ENCODE assay signal across 9 cellular contexts in genomic region chr1:220787069-220787614, GRCh38. TPM values are rescaled to one million over a fixed set of nuclear protein-coding genes. Genes with fewer than 3 reads are reported as not detected.
DNase-seq lines count a peak whose midpoint lies in the region; ATAC-seq, FAIRE-seq and TF ChIP-seq lines count a peak whose summit lies in the region.
"Had no signal": no experiment of that assay in that cellular context is flagged by ENCODE, and none has a peak within 500 bp of the region (broad histone marks: within the 10 kb centered on the region; RNA-seq: fewer than 3 reads in every experiment).

No MANE protein-coding gene starts in this region.

- TF ChIP-seq EP300 in H1 (IDR thresholded peaks at IDR 0.05; ENCODE audit: borderline replicate concordance in 1 of 2, low read depth in 2 of 2, low read length in 2 of 2): no peak

- peaks cover 0 to 3% of the 10 kb centered on the region in 2 experiments for H4K20me1 ChIP-seq in H1 (replicated peaks in 1 of 2; ENCODE audit: control insufficient read depth in 1 of 2, insufficient read depth in 2 of 2, low read length in 2 of 2)

- H2BK120ac ChIP-seq in H1 (replicated peaks; ENCODE audit: low read depth, low read length): no peak overlapping the region

- CTCF ChIA-PET in H1 (lab: Charles Lee; ENCODE audit: partially characterized antibody): interaction anchor here (0.7 to 8.2 kb wide), 17 partner anchors 12 to 568 kb away, joined by 3 to 96 read pairs (median 5); partner anchors contain the start of gene MTARC2

- H4K8ac ChIP-seq in H1 (ENCODE audit: extremely low read depth, insufficient read depth, low read length): peak overlapping the region; percentile 97; the same call in 1 of the 2 replicates

- H2BK12ac ChIP-seq in H1 (ENCODE audit: low read depth, low read length): no peak overlapping the region

- POLR2A ChIA-PET in H1 (lab: Charles Lee; ENCODE audit: partially characterized antibody): interaction anchor here (0.9 to 5.9 kb wide), 18 partner anchors 10 to 506 kb away, joined by 3 to 70 read pairs (median 5); partner anchors contain the start of gene MTARC2

- H3K9ac ChIP-seq in H1 (replicated peaks in 1 of 4; ENCODE audit: extremely low read depth in 1 of 4, low read depth in 3 of 4, low read length in 3 of 4): peak overlapping the region; percentile 79 to 96 (median 84)
- H3K9ac ChIP-seq in mucosa of stomach (ENCODE audit: low read length): peak overlapping the region; percentile 68

- H3K27me3 ChIP-seq in H1 (replicated peaks in 1 of 4; ENCODE audit: control insufficient read depth in 3 of 4, extremely low read depth in 1 of 4, insufficient read depth in 3 of 4, low read length in 3 of 4): no peaks in the 10 kb centered on the region
- H3K27me3 ChIP-seq in mucosa of stomach (ENCODE audit: control insufficient read depth, insufficient read depth, low read length): no peaks in the 10 kb centered on the region

- H3K9me3 ChIP-seq in H1 (ENCODE audit: insufficient read depth in 2 of 2, low read depth in 1 of 2, low read length in 1 of 2): no peaks in the 10 kb centered on the region
- H3K9me3 ChIP-seq in mucosa of stomach (ENCODE audit: control insufficient read depth, low read length): no peaks in the 10 kb centered on the region

- H3K79me1 ChIP-seq in H1 (ENCODE audit: low read depth, low read length): peaks cover 3% of the 10 kb centered on the region

- peak overlapping the region; percentile 83 to 92 for H3K4me2 ChIP-seq in H1 (ENCODE audit: insufficient read depth in 1 of 2, low read depth in 2 of 2, low read length in 2 of 2)

- peak overlapping the region; percentile 17 for H3K4me3 ChIP-seq in GM12865 (ENCODE audit: low read depth, low read length)
- peak overlapping the region; percentile 59 to 84 (median 69) for H3K4me3 ChIP-seq in H1 (ENCODE audit: extremely low read depth in 1 of 4, insufficient read depth in 2 of 4, low read depth in 3 of 4, low read length in 4 of 4)
- H3K4me3 ChIP-seq in mucosa of stomach (ENCODE audit: low read length): peak overlapping the region; percentile 60

- H3K14ac ChIP-seq in H1 (ENCODE audit: insufficient read length): no peak overlapping the region

- DNase-seq in GM12865 (ENCODE audit: low read depth) (no peak), NCI-H2227 treated with DMSO at 0.1 percent for 48 hours (lab: John Stamatoyannopoulos, UW) (peak; percentile 65), H1 (ENCODE audit: low read depth in 1 of 2, low spot score in 2 of 2) (peak in 1 of 2 experiments; percentile 81), GM12891 (ENCODE audit: insufficient read length, low spot score) (no peak), NCI-H446 treated with DMSO at 0.1 percent for 48 hours (lab: John Stamatoyannopoulos, UW) (no peak)
- DNase-seq in effector CD8-positive, alpha-beta T cell (lab: John Stamatoyannopoulos, UW): no peak

- peaks cover 0 to 15% of the 10 kb centered on the region in 2 experiments; a peak in 2 of 4 replicates for H3K79me2 ChIP-seq in H1 (ENCODE audit: control insufficient read depth in 1 of 2, insufficient read depth in 2 of 2, low read length in 2 of 2)

- no peak overlapping the region for H2AK5ac ChIP-seq in H1 (ENCODE audit: low read depth, low read length)

- H3K4me1 ChIP-seq in H1 (replicated peaks in 1 of 4; ENCODE audit: control insufficient read depth in 3 of 4, insufficient read depth in 4 of 4, low read length in 3 of 4) (peaks cover 4 to 14% (median 11%) of the 10 kb centered on the region in 4 experiments), mucosa of stomach (ENCODE audit: control insufficient read depth, insufficient read depth, low read length) (peaks cover 15% of the 10 kb centered on the region)

- H3K27ac ChIP-seq in H1 (ENCODE audit: low read depth, low read length): peak overlapping the region; percentile 63; the same call in 1 of the 2 replicates

- H3K36me3 ChIP-seq in H1 (ENCODE audit: control insufficient read depth in 2 of 4, insufficient read depth in 4 of 4, low read length in 3 of 4) (peaks cover 0 to 7% (median under 1%) of the 10 kb centered on the region in 4 experiments; a peak in 2 of 8 replicates), mucosa of stomach (ENCODE audit: control insufficient read depth, insufficient read depth, low read length) (no peaks in the 10 kb centered on the region)

- H2BK5ac ChIP-seq in H1 (ENCODE audit: low read depth, low read length): no peak overlapping the region

- H4K91ac ChIP-seq in H1 (replicated peaks; ENCODE audit: insufficient read length, low read length): no peak overlapping the region

- 1% methylated on average over 28 of the region's 32 CpGs; no CpG with 5 or more reads in 1 of the 2 experiments for WGBS in H1 (ENCODE audit: extremely low coverage in 1 of 2, insufficient coverage in 1 of 2, insufficient read length in 1 of 2, insufficient replicate concordance in 2 of 2, low coverage in 1 of 2, low lambda C conversion rate in 2 of 2, missing lambda C conversion rate in 1 of 2), 2 experiments

- no peak for TF ChIP-seq RAD21 in H1 (IDR thresholded peaks at IDR 0.05 in 1 of 2, conservative IDR thresholded peaks at IDR 0.05 in 1 of 2; ENCODE audit: low read depth in 2 of 2, low read length in 2 of 2)

- H2BK20ac ChIP-seq in H1 (ENCODE audit: low read length): no peak overlapping the region

- no peak overlapping the region for H3K23ac ChIP-seq in H1 (ENCODE audit: insufficient read length)

- H3K4ac ChIP-seq in H1 (replicated peaks; ENCODE audit: insufficient read length, low read depth, low read length): no peak overlapping the region

- TF ChIP-seq CTCF in GM12865 (IDR thresholded peaks at IDR 0.05; ENCODE audit: insufficient read depth, low read depth, low read length, missing control alignments) (no peak), H1 (IDR thresholded peaks at IDR 0.05; ENCODE audit: control extremely low read depth in 1 of 3, insufficient read depth in 1 of 3, low read depth in 1 of 3, low read length in 3 of 3) (no peak)

- no peak for FAIRE-seq in H1 (lab: Jason Lieb, UNC)
- FAIRE-seq in GM12891 (lab: Jason Lieb, UNC): no peak

- ATAC-seq in HG02763 (IDR thresholded peaks at IDR 0.05; ENCODE audit: unreplicated experiment): peak; percentile 50

- peak overlapping the region; percentile 17; the same call in 1 of the 2 replicates for H2AFZ ChIP-seq in H1 (ENCODE audit: low read length)

- H3K23me2 ChIP-seq in H1 (ENCODE audit: low read depth, low read length): peaks cover 9% of the 10 kb centered on the region; the same call in 1 of the 2 replicates

- H2BK15ac ChIP-seq in H1 (ENCODE audit: low read length): no peak overlapping the region

- no peak overlapping the region for H3K56ac ChIP-seq in H1 (replicated peaks; ENCODE audit: insufficient read length, low read depth, low read length)

- TF ChIP-seq POLR2A in H1 (IDR thresholded peaks at IDR 0.05; ENCODE audit: control extremely low read depth in 1 of 2, low read depth in 2 of 2, low read length in 2 of 2): peak; percentile 25 to 41; a peak in 2 of 3 replicates
- TF ChIP-seq POLR2A in GM12891 (IDR thresholded peaks at IDR 0.05; ENCODE audit: low read depth, low read length): no peak

- H3K18ac ChIP-seq in H1 (ENCODE audit: extremely low read depth, low read length): peak overlapping the region; percentile 41; the same call in 1 of the 2 replicates

- H4K5ac ChIP-seq in H1 (ENCODE audit: insufficient read length, low read depth, low read length): no peak overlapping the region

TF ChIP-seq in H1, 55 proteins besides CTCF, POLR2A, EP300 and RAD21 (continues in another document):
- TF ChIP-seq POLR2AphosphoS5 (IDR thresholded peaks at IDR 0.05; ENCODE audit: low read depth, low read length) (0 out of 2 replicates have a peak, but pooled peaks have one; percentile 2), USF2 (IDR thresholded peaks at IDR 0.05; ENCODE audit: low read length) (peak; percentile 15; the same call in 1 of the 2 replicates), ASH2L (IDR thresholded peaks at IDR 0.05; ENCODE audit: low read length) (peak; percentile 27)

TF ChIP-seq in GM12891, 5 proteins besides CTCF, POLR2A, EP300 and RAD21:
- TF ChIP-seq PAX5 (IDR thresholded peaks at IDR 0.05; ENCODE audit: insufficient read depth, low read length, severe bottlenecking) (no peak), TAF1 (IDR thresholded peaks at IDR 0.05; ENCODE audit: low read depth, low read length) (no peak), SPI1 (IDR thresholded peaks at IDR 0.05; ENCODE audit: low read depth, low read length) (no peak), POU2F2 (IDR thresholded peaks at IDR 0.05; ENCODE audit: low read depth, low read length) (no peak), POLR2AphosphoS5 (IDR thresholded peaks at IDR 0.05; ENCODE audit: low read depth, low read length) (no peak)

RNA-seq across cellular contexts. Expression of gene MTARC1, which starts 0.4 kb away (rescaled TPM):
- total RNA-seq in H1 (2021; fragmentation: NEBNext Ultra II Directional; extraction: Animal tissue kit (Norgen Biotek cat#: 25700)): 42.4 and 46.2 TPM in 2 replicates
- polyA plus RNA-seq in H1 (2011; rRNA removed): 16.0 and 17.2 TPM in 2 replicates
- 19.1 TPM for polyA plus RNA-seq in H1 (2011; cell fraction: cytosol; rRNA removed)
- 21.8 TPM for polyA plus RNA-seq in H1 (2011; cell fraction: nucleus; rRNA removed)
- 31.8 to 45.8 TPM (median 34.8 TPM) in 4 replicates for polyA plus RNA-seq in H1 (2012, experiment 1 of 2)
- polyA plus RNA-seq in H1 (2012, experiment 2 of 2): 12.2 TPM
- 26.7 TPM for polyA plus RNA-seq in H1 (2013, experiment 1 of 2)
- polyA plus RNA-seq in H1 (2013, experiment 2 of 2): 30.8 TPM
- polyA minus RNA-seq in H1 (2011; rRNA and poly(A)+ RNA removed): 16.7 and 18.1 TPM in 2 replicates
- 21.5 TPM for polyA minus RNA-seq in H1 (2011; cell fraction: cytosol; rRNA and poly(A)+ RNA removed)
- polyA minus RNA-seq in H1 (2011; cell fraction: nucleus; rRNA and poly(A)+ RNA removed): 20.1 TPM
- polyA plus RNA-seq in GM12891 (2012; ENCODE audit: low read depth, missing spikeins): not detected
- total RNA-seq: RPMI7951 had no signal

RNA-seq across cellular contexts. Expression of gene MTARC2, which starts 39.0 kb away (rescaled TPM):
- total RNA-seq in H1 (2021; fragmentation: NEBNext Ultra II Directional; extraction: Animal tissue kit (Norgen Biotek cat#: 25700)): 6.9 and 7.2 TPM in 2 replicates
- 7.9 and 8.5 TPM in 2 replicates for polyA plus RNA-seq in H1 (2011; rRNA removed)
- polyA plus RNA-seq in H1 (2011; cell fraction: cytosol; rRNA removed): 7.9 TPM
- polyA plus RNA-seq in H1 (2011; cell fraction: nucleus; rRNA removed): 7.3 TPM
- 4.8 to 6.2 TPM (median 5.7 TPM) in 4 replicates for polyA plus RNA-seq in H1 (2012, experiment 1 of 2)
- polyA plus RNA-seq in H1 (2012, experiment 2 of 2): 2.5 TPM
- 4.7 TPM for polyA plus RNA-seq in H1 (2013, experiment 1 of 2)
- polyA plus RNA-seq in H1 (2013, experiment 2 of 2): 4.9 TPM
- polyA minus RNA-seq in H1 (2011; rRNA and poly(A)+ RNA removed): 3.9 and 4.5 TPM in 2 replicates
- 4.3 TPM for polyA minus RNA-seq in H1 (2011; cell fraction: cytosol; rRNA and poly(A)+ RNA removed)
- polyA minus RNA-seq in H1 (2011; cell fraction: nucleus; rRNA and poly(A)+ RNA removed): 12.4 TPM
- polyA plus RNA-seq in GM12891 (2012; ENCODE audit: low read depth, missing spikeins): not detected

Comparison
In these comparisons a context has a peak if more than half of its experiments do, and no peak if none do; other contexts are left out.
1. H3K4me3 ChIP-seq: peak in every context shown above with its lines; median percentile 69 in H1; 60 in mucosa of stomach; 17 in GM12865.